In the genomic region with DNA sequence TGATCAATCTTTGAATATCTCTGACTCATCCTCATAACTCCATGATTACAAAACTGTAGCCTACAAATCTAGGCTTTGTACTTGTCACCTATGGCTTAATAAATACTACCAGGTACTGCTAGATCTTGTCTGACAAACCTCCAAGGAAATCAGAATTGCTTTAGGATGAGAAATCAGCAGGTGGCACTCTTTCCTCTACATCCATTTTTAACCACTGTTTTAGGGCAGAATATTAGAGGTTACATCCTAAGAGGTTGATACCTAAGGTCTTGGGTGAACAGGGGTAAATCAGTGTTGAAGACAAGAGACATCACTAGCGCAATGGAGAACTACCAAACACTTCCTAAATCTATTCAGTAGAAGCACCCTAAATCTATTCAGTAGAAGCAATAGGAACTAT, we compare ENCODE assay signal across 16 cellular contexts.
DNase-seq lines count a peak whose midpoint lies in the region; ATAC-seq and TF ChIP-seq lines count a peak whose summit lies in the region.
"Had no signal": no experiment of that assay in that cellular context is flagged by ENCODE, and none has a peak within 500 bp of the region (broad histone marks: within the 10 kb centered on the region; RNA-seq: fewer than 3 reads in every experiment).

No MANE protein-coding gene starts in this region.

- no peak overlapping the region for H2BK12ac ChIP-seq in mesenchymal stem cell (ENCODE audit: low read length in 2 of 2)

- H3K36me3 Mint-ChIP-seq in chondrocyte (ENCODE audit: low read depth): no peaks in the 10 kb centered on the region
- H3K36me3 Mint-ChIP-seq: naive thymus-derived CD8-positive, alpha-beta T cell had no signal

- H3K27ac ChIP-seq in MM.1S (ENCODE audit: low read length): no peak overlapping the region
- H3K27ac ChIP-seq in mesenchymal stem cell (ENCODE audit: low read length, poor library complexity, severe bottlenecking): no peak overlapping the region
- H3K27ac ChIP-seq: breast epithelium, skin epidermis had no signal

- H3K4me1 Mint-ChIP-seq in chondrocyte (ENCODE audit: low read depth): no peaks in the 10 kb centered on the region
- H3K4me1 Mint-ChIP-seq: naive thymus-derived CD8-positive, alpha-beta T cell had no signal

- H3K27ac Mint-ChIP-seq in chondrocyte (ENCODE audit: unreplicated experiment): no peak overlapping the region
- H3K27ac Mint-ChIP-seq: naive thymus-derived CD8-positive, alpha-beta T cell; T-helper 1 cell treated with Interleukin-12 subunit alpha and Interleukin-12 subunit beta and Interleukin-4 antibody, amounts not matched to agents 30 μg/mL and 1 μg/mL, for 36 hours had no signal

- no peak overlapping the region for H4K91ac ChIP-seq in mesenchymal stem cell (ENCODE audit: low read length)

- H2AFZ ChIP-seq in MM.1S (ENCODE audit: low read length) (no peak overlapping the region), mesenchymal stem cell (ENCODE audit: low read depth, low read length) (no peak overlapping the region)

- H3K27me3 ChIP-seq in MM.1S (replicated peaks; ENCODE audit: insufficient read depth, low read length) (no peaks in the 10 kb centered on the region), mesenchymal stem cell (ENCODE audit: control insufficient read depth in 1 of 2, insufficient read depth in 1 of 2, low read length in 2 of 2) (no peaks in the 10 kb centered on the region)
- H3K27me3 ChIP-seq: breast epithelium had no signal

- peak; percentile 3 for DNase-seq in EH (ENCODE audit: low read depth)
- DNase-seq in MM.1S: no peak
- no peak for DNase-seq in chondrocyte (ENCODE audit: low spot score)
- peak; percentile 17 for DNase-seq in mesenchymal stem cell
- DNase-seq in GOT3 (lab: John Stamatoyannopoulos, UW): no peak
- no peak for DNase-seq in NCI-H526 treated with DMSO at 0.1 percent for 48 hours (lab: John Stamatoyannopoulos, UW)
- DNase-seq: activated CD4-positive, alpha-beta T cell treated with anti-CD3 and anti-CD28 coated beads, Interleukin-2, amount 50 U/mL, for 4 hours; activated effector memory CD4-positive, alpha-beta T cell treated with anti-CD3 and anti-CD28 coated beads, Interleukin-2, amount 50 U/mL, for 16 hours; COR-L47; islet precursor cell; naive thymus-derived CD8-positive, alpha-beta T cell; NCI-H187 had no signal

- H3K4me1 ChIP-seq in MM.1S (ENCODE audit: low read length) (no peaks in the 10 kb centered on the region), mesenchymal stem cell (ENCODE audit: control insufficient read depth, insufficient read depth, low read depth, low read length) (no peaks in the 10 kb centered on the region)
- H3K4me1 ChIP-seq: breast epithelium had no signal

- H2BK5ac ChIP-seq in mesenchymal stem cell (ENCODE audit: low read depth, low read length, poor library complexity, severe bottlenecking): no peak overlapping the region

- H3K18ac ChIP-seq in mesenchymal stem cell (ENCODE audit: low read depth in 1 of 2, low read length in 2 of 2): no peak overlapping the region

- no peaks in the 10 kb centered on the region for H3F3A ChIP-seq in MM.1S (ENCODE audit: insufficient read depth, low read length)

- no peak overlapping the region for H2BK120ac ChIP-seq in mesenchymal stem cell (ENCODE audit: low read depth, low read length)

- H3K9me3 ChIP-seq in MM.1S (replicated peaks; ENCODE audit: insufficient read depth, low read length): no peaks in the 10 kb centered on the region
- no peaks in the 10 kb centered on the region for H3K9me3 ChIP-seq in mesenchymal stem cell (ENCODE audit: control insufficient read depth, low read length)
- H3K9me3 ChIP-seq: breast epithelium had no signal

- no peak overlapping the region for H3K23ac ChIP-seq in mesenchymal stem cell (ENCODE audit: low read length in 2 of 2)

- H3K79me2 ChIP-seq in MM.1S (ENCODE audit: low read length): no peaks in the 10 kb centered on the region

- no peaks in the 10 kb centered on the region for H3K9me3 Mint-ChIP-seq in chondrocyte (ENCODE audit: low read depth)
- H3K9me3 Mint-ChIP-seq: T-helper 1 cell treated with Interleukin-12 subunit alpha and Interleukin-12 subunit beta and Interleukin-4 antibody, amounts not matched to agents 30 μg/mL and 1 μg/mL, for 36 hours had no signal

- H3K9me2 ChIP-seq in MM.1S (replicated peaks; ENCODE audit: insufficient read depth, low read length): no peaks in the 10 kb centered on the region

- no peaks in the 10 kb centered on the region for H4K20me1 ChIP-seq in MM.1S (ENCODE audit: insufficient read depth, low read length)

- H3K27me3 Mint-ChIP-seq in chondrocyte (ENCODE audit: low read depth): no peaks in the 10 kb centered on the region
- H3K27me3 Mint-ChIP-seq: naive thymus-derived CD8-positive, alpha-beta T cell had no signal

- no peaks in the 10 kb centered on the region for H3K79me1 ChIP-seq in mesenchymal stem cell (replicated peaks; ENCODE audit: low read length, poor library complexity, severe bottlenecking)

- WGBS in mesenchymal stem cell: 100% methylated on average over 1 of the region's 1 CpG

- no peak overlapping the region for H2BK15ac ChIP-seq in mesenchymal stem cell (ENCODE audit: low read depth, poor library complexity, severe bottlenecking)

- H3K9ac ChIP-seq in MM.1S (ENCODE audit: low read length) (no peak overlapping the region), mesenchymal stem cell (ENCODE audit: low read length) (no peak overlapping the region)

- no peak for ATAC-seq in GM21528 (IDR thresholded peaks at IDR 0.05; ENCODE audit: low FRiP score, unreplicated experiment)
- ATAC-seq: naive thymus-derived CD8-positive, alpha-beta T cell had no signal

- H3K4me3 Mint-ChIP-seq in chondrocyte (ENCODE audit: unreplicated experiment): no peak overlapping the region
- H3K4me3 Mint-ChIP-seq: naive thymus-derived CD8-positive, alpha-beta T cell; T-helper 1 cell treated with Interleukin-12 subunit alpha and Interleukin-12 subunit beta and Interleukin-4 antibody, amounts not matched to agents 30 μg/mL and 1 μg/mL, for 36 hours had no signal

- H4K8ac ChIP-seq in mesenchymal stem cell (ENCODE audit: low read length): no peak overlapping the region

- TF ChIP-seq CTCF in MM.1S (IDR thresholded peaks at IDR 0.05; ENCODE audit: low read length) (peak; percentile 14), chondrocyte (IDR thresholded peaks at IDR 0.05) (peak; percentile 72)

- H3K4me2 ChIP-seq in MM.1S (ENCODE audit: low read depth, low read length): no peak overlapping the region
- H3K4me2 ChIP-seq in mesenchymal stem cell (ENCODE audit: low read length, poor library complexity, severe bottlenecking): no peak overlapping the region

- H3K36me3 ChIP-seq in MM.1S (replicated peaks; ENCODE audit: insufficient read depth, low read length) (no peaks in the 10 kb centered on the region), mesenchymal stem cell (ENCODE audit: control insufficient read depth in 1 of 2, insufficient read depth in 2 of 2, low read depth in 1 of 2, low read length in 2 of 2) (no peaks in the 10 kb centered on the region)
- H3K36me3 ChIP-seq: breast epithelium had no signal

- no peak overlapping the region for H2AK5ac ChIP-seq in mesenchymal stem cell (ENCODE audit: low read length, severe bottlenecking)

- no peak overlapping the region for H3K4ac ChIP-seq in mesenchymal stem cell (ENCODE audit: low read depth in 1 of 2, low read length in 2 of 2)

- H3K4me3 ChIP-seq in MM.1S (ENCODE audit: low read length) (no peak overlapping the region), mesenchymal stem cell (ENCODE audit: insufficient read depth in 1 of 2, low read depth in 1 of 2, low read length in 2 of 2) (no peak overlapping the region)
- H3K4me3 ChIP-seq: breast epithelium, skin epidermis had no signal

- H3K14ac ChIP-seq in mesenchymal stem cell (ENCODE audit: low read length in 2 of 2): no peak overlapping the region

Comparison
In these comparisons a context has a peak if more than half of its experiments do, and no peak if none do; other contexts are left out.
1. DNase-seq: peak in EH (single experiment) and mesenchymal stem cell (single experiment); none in MM.1S (single experiment), chondrocyte (single experiment), GOT3 (single experiment) and NCI-H526 treated with DMSO at 0.1 percent for 48 hours (single experiment).